ENCODE assay signal across 8 cellular contexts in the genomic region with DNA sequence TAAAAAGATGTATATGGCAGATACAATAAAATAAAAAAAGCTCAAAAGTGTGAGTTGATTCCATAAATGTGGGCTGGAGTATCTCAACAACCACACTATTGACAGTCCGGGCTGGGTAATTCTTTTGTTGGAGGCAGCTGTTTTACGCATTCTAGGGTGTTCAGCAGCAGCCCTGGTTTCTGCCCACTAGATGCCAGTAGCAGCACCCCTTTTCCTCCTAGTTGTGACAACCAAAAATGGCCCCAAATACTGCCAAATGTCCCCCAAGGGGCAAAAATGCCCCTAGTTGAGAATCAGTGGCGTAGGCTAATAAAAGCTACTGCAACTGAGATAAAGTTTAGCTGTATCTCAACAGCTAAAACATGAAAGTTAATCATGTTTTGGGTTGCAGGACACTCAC. TPM values are rescaled to one million over a fixed set of nuclear protein-coding genes. Genes with fewer than 3 reads are reported as not detected.
DNase-seq lines count a peak whose midpoint lies in the region; ATAC-seq and TF ChIP-seq lines count a peak whose summit lies in the region.

No MANE protein-coding gene starts in this region.

- H3K36me3 ChIP-seq in WERI-Rb-1, result no peaks in the 10 kb centered on the region
- no peaks in the 10 kb centered on the region for H3K36me3 ChIP-seq in sigmoid colon

- H3K9me3 ChIP-seq in WERI-Rb-1 (ENCODE audit: severe bottlenecking) (no peaks in the 10 kb centered on the region), sigmoid colon (no peaks in the 10 kb centered on the region)

- TF ChIP-seq EP300 in sigmoid colon (IDR thresholded peaks at IDR 0.05), result no peak

- H3K27me3 ChIP-seq in WERI-Rb-1 (ENCODE audit: insufficient read depth, low read depth, severe bottlenecking) (no peaks in the 10 kb centered on the region), foreskin keratinocyte (no peaks in the 10 kb centered on the region), sigmoid colon (no peaks in the 10 kb centered on the region)

- TF ChIP-seq CTCF in WERI-Rb-1 (IDR thresholded peaks at IDR 0.05; ENCODE audit: low read depth, low read length) (peak; percentile 69), foreskin keratinocyte (conservative IDR thresholded peaks at IDR 0.05) (peak; percentile 65), sigmoid colon (IDR thresholded peaks at IDR 0.05) (peak in 3 of 4 experiments; percentile 15 to 56 (median 55)), coronary artery (IDR thresholded peaks at IDR 0.05) (no peak)

- WGBS in sigmoid colon, 2 donors, result 73 to 77% methylated on average over 3 of the region's 3 CpGs

- H3K4me1 ChIP-seq in foreskin keratinocyte (no peaks in the 10 kb centered on the region), sigmoid colon (peaks cover 0 to 20% (median 3%) of the 10 kb centered on the region in 4 donors)

- intact Hi-C loops in sigmoid colon (cut with DNase I), result no loop called here

- TF ChIP-seq POLR2A in sigmoid colon (IDR thresholded peaks at IDR 0.05), result no peak

- DNase-seq in stimulated activated CD4-positive, alpha-beta T cell treated with anti-CD3 and anti-CD28 coated beads, Interleukin-1b, Interleukin-23, amount 100 ng/mL, for 48 hours, result peak; percentile 12
- no peak for DNase-seq in stimulated activated CD4-positive, alpha-beta T cell treated with anti-CD3 and anti-CD28 coated beads, Interleukin-2, amount 100 ng/mL, for 24 hours
- peak; percentile 27 for DNase-seq in WERI-Rb-1
- no peak for DNase-seq in foreskin keratinocyte
- no peak for DNase-seq in sigmoid colon
- DNase-seq in coronary artery (ENCODE audit: low spot score), result no peak
- no peak for DNase-seq in ecto neural progenitor cell (ENCODE audit: low spot score)

- H3K27ac ChIP-seq in WERI-Rb-1 (no peak overlapping the region), foreskin keratinocyte (no peak overlapping the region), sigmoid colon (no peak overlapping the region), coronary artery (no peak overlapping the region)

- peak; percentile 60 for ATAC-seq in foreskin keratinocyte
- no peak for ATAC-seq in HG03045 (IDR thresholded peaks at IDR 0.05; ENCODE audit: unreplicated experiment)

- H3K4me3 ChIP-seq in WERI-Rb-1 (ENCODE audit: low read depth, low read length), result no peak overlapping the region
- H3K4me3 ChIP-seq in sigmoid colon, result no peak overlapping the region
- no peak overlapping the region for H3K4me3 ChIP-seq in coronary artery

RNA-seq across cellular contexts. Expression of a gene that starts 44.7 kb away (rescaled TPM):
- 102 and 103 TPM in 2 replicates for total RNA-seq in foreskin keratinocyte
- polyA plus RNA-seq in foreskin keratinocyte, result 73.6 and 74.4 TPM in 2 replicates
- total RNA-seq in sigmoid colon, result 100 to 1,000 TPM; 101 to 154 (median 138) TPM
- polyA plus RNA-seq in sigmoid colon, result 100 to 1,000 TPM; 114 to 176 (median 156) TPM

Comparison
In these comparisons a context has a peak if more than half of its experiments do, and no peak if none do; other contexts are left out.
1. DNase-seq: peak in stimulated activated CD4-positive, alpha-beta T cell treated with anti-CD3 and anti-CD28 coated beads, Interleukin-1b, Interleukin-23, amount 100 ng/mL, for 48 hours (single experiment) and WERI-Rb-1 (single experiment); none in stimulated activated CD4-positive, alpha-beta T cell treated with anti-CD3 and anti-CD28 coated beads, Interleukin-2, amount 100 ng/mL, for 24 hours (0 of 2), foreskin keratinocyte (0 of 2), sigmoid colon (single experiment), coronary artery (single experiment) and ecto neural progenitor cell (single experiment).